Comparison of ENCODE assay signal across 14 cellular contexts in the genomic region with DNA sequence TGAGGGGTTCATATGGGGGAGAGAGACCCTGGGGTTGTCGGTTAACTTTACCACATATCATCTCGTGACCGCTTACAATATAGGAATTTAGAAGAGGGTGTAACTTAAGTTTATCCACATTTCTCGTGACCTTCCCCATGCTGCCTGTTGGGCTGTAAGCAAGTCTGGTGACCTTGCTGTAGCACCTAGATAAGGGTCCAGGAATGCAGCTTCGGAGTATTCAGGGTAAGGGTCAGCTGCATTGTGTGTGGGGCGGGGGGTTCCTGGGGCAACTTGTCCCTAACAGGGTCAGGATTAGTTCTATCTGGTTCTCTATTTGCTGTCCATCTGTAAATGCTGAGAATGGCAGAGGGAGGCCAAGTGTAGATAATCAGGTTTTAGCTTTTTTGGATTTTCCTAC. TPM values are rescaled to one million over a fixed set of nuclear protein-coding genes. Genes with fewer than 3 reads are reported as not detected.
DNase-seq lines count a peak whose midpoint lies in the region; ATAC-seq and TF ChIP-seq lines count a peak whose summit lies in the region.
"Had no signal": no experiment of that assay in that cellular context is flagged by ENCODE, and none has a peak within 500 bp of the region (broad histone marks: within the 10 kb centered on the region; RNA-seq: fewer than 3 reads in every experiment).

No MANE protein-coding gene starts in this region.

- TF ChIP-seq CTCF in right atrium auricular region (IDR thresholded peaks at IDR 0.05) (no peak), dorsolateral prefrontal cortex (IDR thresholded peaks at IDR 0.05 in 54 of 56, conservative IDR thresholded peaks at IDR 0.05 in 2 of 56; ENCODE audit: low read depth in 1 of 56, partially characterized antibody in 56 of 56) (no peak), neural progenitor cell (IDR thresholded peaks at IDR 0.05) (no peak), vagina (IDR thresholded peaks at IDR 0.05) (no peak)

- H3K27ac ChIP-seq in right atrium auricular region: peak overlapping the region; percentile 96 to 99
- peak overlapping the region in 58 of 59 donors; percentile 72 to 100 (median 97) for H3K27ac ChIP-seq in dorsolateral prefrontal cortex
- H3K27ac ChIP-seq in neural progenitor cell: no peak overlapping the region
- H3K27ac ChIP-seq in vagina: peak overlapping the region; percentile 98

- peaks cover 6% of the 10 kb centered on the region for H3K27me3 Mint-ChIP-seq in neural progenitor cell (ENCODE audit: insufficient read depth, low read depth)

- H3K9me3 ChIP-seq in right atrium auricular region (no peaks in the 10 kb centered on the region), neural progenitor cell (ENCODE audit: low read depth) (no peaks in the 10 kb centered on the region), vagina (no peaks in the 10 kb centered on the region)
- H3K9me3 ChIP-seq: BE2C, MG63 had no signal

- H3K9me3 Mint-ChIP-seq in neural progenitor cell: peaks cover 12% of the 10 kb centered on the region

- H3K36me3 ChIP-seq in right atrium auricular region (no peaks in the 10 kb centered on the region), neural progenitor cell (no peaks in the 10 kb centered on the region), vagina (no peaks in the 10 kb centered on the region)
- H3K36me3 ChIP-seq: BE2C had no signal

- no peak for ATAC-seq in Right ventricle myocardium inferior

- no peak overlapping the region for H3K27ac Mint-ChIP-seq in neural progenitor cell

- DNase-seq in right atrium auricular region (ENCODE audit: low spot score) (no peak), Right ventricle myocardium inferior (ENCODE audit: missing footprints) (no peak), dorsolateral prefrontal cortex (no peak), neural progenitor cell (ENCODE audit: low spot score) (no peak), vagina (ENCODE audit: extremely low spot score in 2 of 2) (no peak), NCI-H510A (lab: John Stamatoyannopoulos, UW) (no peak), A172 (ENCODE audit: low spot score) (no peak), NCI-H526 (lab: John Stamatoyannopoulos, UW) (no peak)
- DNase-seq: activated CD4-positive, alpha-beta T cell treated with anti-CD3 and anti-CD28 coated beads for 48 hours; BE2C; erythroblast; GOT3; MG63; NCI-H510A treated with DMSO at 0.1 percent for 48 hours had no signal

- TF ChIP-seq POLR2A in vagina (IDR thresholded peaks at IDR 0.05): no peak

- peak overlapping the region; percentile 83 for H3K4me3 Mint-ChIP-seq in neural progenitor cell

- H3K4me1 ChIP-seq in right atrium auricular region (peaks cover 0 to 43% of the 10 kb centered on the region in 2 donors), neural progenitor cell (peaks cover 9% of the 10 kb centered on the region), vagina (peaks cover 42% of the 10 kb centered on the region)

- intact Hi-C loops in Right ventricle myocardium inferior (cut with DNase I): loop anchor here (5.0 to 10.0 kb wide), 3 partner anchors 34 to 374 kb away; no protein-coding TSS in a partner anchor
- intact Hi-C loops in dorsolateral prefrontal cortex (cut with DNase I): loop anchor here (1.0 to 10.0 kb wide), 2 partner anchors 17 to 372 kb away; no protein-coding TSS in a partner anchor
- intact Hi-C loops in vagina (cut with DNase I): loop anchor here (10.0 kb wide), 2 partner anchors 52 to 372 kb away; no protein-coding TSS in a partner anchor

- H2AFZ ChIP-seq in neural progenitor cell (replicated peaks): no peak overlapping the region

- H4K20me1 ChIP-seq in neural progenitor cell (ENCODE audit: low read depth): peaks cover 9% of the 10 kb centered on the region

- H3K9ac ChIP-seq in neural progenitor cell: no peak overlapping the region

- peaks cover 33% of the 10 kb centered on the region for H3K4me1 Mint-ChIP-seq in neural progenitor cell

- H3K27me3 ChIP-seq in right atrium auricular region (no peaks in the 10 kb centered on the region), dorsolateral prefrontal cortex (peaks cover 0 to 12% (median 0%) of the 10 kb centered on the region in 45 donors), neural progenitor cell (peaks cover 49% of the 10 kb centered on the region), vagina (no peaks in the 10 kb centered on the region)
- H3K27me3 ChIP-seq: BE2C, MG63 had no signal

- H3K4me2 ChIP-seq in neural progenitor cell: no peak overlapping the region

- H3K79me2 ChIP-seq in neural progenitor cell (ENCODE audit: low read depth): peaks cover 33% of the 10 kb centered on the region

- H3K36me3 Mint-ChIP-seq in neural progenitor cell: peaks cover 11% of the 10 kb centered on the region

- no peak overlapping the region for H3K4me3 ChIP-seq in right atrium auricular region
- peak overlapping the region in 5 of 59 donors; percentile 53 to 87 (median 78) for H3K4me3 ChIP-seq in dorsolateral prefrontal cortex
- H3K4me3 ChIP-seq in neural progenitor cell: no peak overlapping the region
- peak overlapping the region in 1 of 2 donors; percentile 59 for H3K4me3 ChIP-seq in vagina

- peaks cover 5% of the 10 kb centered on the region for H3F3A ChIP-seq in neural progenitor cell (ENCODE audit: low read depth)

RNA-seq across cellular contexts. Expression of gene CHST3, which starts 1.3 kb away (rescaled TPM):
- total RNA-seq in right atrium auricular region: 10 to 100 TPM; 21.3 to 45.4 TPM
- total RNA-seq in Right ventricle myocardium inferior: 18.1 TPM
- total RNA-seq in dorsolateral prefrontal cortex: 10 to 100 TPM in 108 of 120 experiments, 1 to 10 TPM in 12; 7.0 to 62.9 (median 19.6) TPM
- total RNA-seq in neural progenitor cell (ENCODE audit: low replicate concordance): 9.1 and 11.9 TPM in 2 replicates
- total RNA-seq in vagina: 26.0 TPM
- 57.0 and 59.0 TPM in 2 replicates for total RNA-seq in A172 (2014; rRNA removed; shearing (Covaris generic))
